26 cellular contexts compared by ENCODE assay signal in the genomic region with DNA sequence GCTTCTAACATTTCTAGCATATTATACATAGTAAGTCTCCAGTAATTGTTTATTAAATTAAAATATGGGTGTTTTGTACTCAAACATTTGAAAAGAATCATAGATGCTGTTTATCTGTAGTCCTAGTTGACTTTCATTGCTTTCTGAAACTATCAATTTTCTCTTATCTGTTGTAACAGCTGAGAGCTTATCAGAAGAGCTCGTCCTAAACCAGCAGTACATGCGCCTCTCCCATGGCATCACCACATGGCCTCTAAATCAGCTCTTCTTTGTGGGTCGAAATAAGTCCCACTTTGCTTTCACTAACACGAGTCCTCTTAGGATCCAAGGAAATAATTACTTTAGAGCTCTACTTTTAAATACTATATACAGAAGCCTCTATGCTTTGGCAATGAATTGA.
"Had no signal": no experiment of that assay in that cellular context is flagged by ENCODE, and none has a peak within 500 bp of the region (broad histone marks: within the 10 kb centered on the region; RNA-seq: fewer than 3 reads in every experiment).

No MANE protein-coding gene starts in this region.

- H3K4me1 ChIP-seq: breast epithelium, right lobe of liver had no signal

- H3K36me3 Mint-ChIP-seq: neural progenitor cell; stimulated activated effector memory CD8-positive, alpha-beta T cell treated with anti-CD3 and anti-CD28 coated beads, Interleukin-12 subunit alpha, Interleukin-12 subunit beta, amount 100 ng/mL, for 72 hours; type B pancreatic cell had no signal

- H3K27ac Mint-ChIP-seq: activated naive CD8-positive, alpha-beta T cell; activated T-cell treated with anti-CD3 and anti-CD28 coated beads, Interleukin-2, amount 50 U/mL, for 24 hours; activated T-helper 17 cell treated with anti-CD3 and anti-CD28 coated beads, Interleukin-2, amount 50 U/mL, for 72 hours; endodermal cell; neural progenitor cell; stimulated activated effector memory CD8-positive, alpha-beta T cell treated with anti-CD3 and anti-CD28 coated beads, Interleukin-12 subunit alpha, Interleukin-12 subunit beta, amount 100 ng/mL, for 72 hours; stimulated activated naive CD8-positive, alpha-beta T cell treated with anti-CD3 and anti-CD28 coated beads, Interleukin-15, amount 100 ng/mL, for 72 hours; type B pancreatic cell had no signal

- H3K4me2 ChIP-seq: neural progenitor cell had no signal

- ATAC-seq: activated T-helper 17 cell treated with anti-CD3 and anti-CD28 coated beads, Interleukin-2, amount 50 U/mL, for 72 hours; left colon; mucosa of descending colon; stimulated activated effector memory CD8-positive, alpha-beta T cell treated with anti-CD3 and anti-CD28 coated beads, Interleukin-12 subunit alpha, Interleukin-12 subunit beta, amount 100 ng/mL, for 72 hours; stimulated activated naive CD8-positive, alpha-beta T cell treated with anti-CD3 and anti-CD28 coated beads, Interleukin-15, amount 100 ng/mL, for 72 hours had no signal

- H3K9me3 ChIP-seq: adrenal gland, breast epithelium, heart right ventricle, mucosa of descending colon, vagina had no signal

- H3K36me3 ChIP-seq: adrenal gland, breast epithelium, heart right ventricle, neural progenitor cell, right lobe of liver, vagina had no signal

- DNase-seq: activated CD4-positive, alpha-beta T cell treated with anti-CD3 and anti-CD28 coated beads for 1 hour; activated CD4-positive, alpha-beta T cell treated with anti-CD3 and anti-CD28 coated beads, Interleukin-2, amount 50 U/mL, for 4 hours; activated CD8-positive, alpha-beta memory T cell treated with anti-CD3 and anti-CD28 coated beads for 24 hours; activated CD8-positive, alpha-beta memory T cell treated with anti-CD3 and anti-CD28 coated beads, Interleukin-2, amount 50 U/mL, for 4 hours; activated naive CD4-positive, alpha-beta T cell; activated T-cell treated with anti-CD3 and anti-CD28 coated beads, Interleukin-2, amount 50 U/mL, for 24 hours; endodermal cell; heart right ventricle; islet precursor cell; left colon; mesenchymal stem cell; mucosa of descending colon; posterior cingulate gyrus; right lobe of liver; stimulated activated CD4-positive, alpha-beta T cell treated with anti-CD3 and anti-CD28 coated beads, Interleukin-2, amount 100 ng/mL, for 24 hours; stimulated activated naive CD8-positive, alpha-beta T cell treated with anti-CD3 and anti-CD28 coated beads, Interleukin-15, amount 100 ng/mL, for 72 hours had no signal

- H3K27me3 ChIP-seq: adrenal gland, breast epithelium, heart right ventricle, neural progenitor cell, right lobe of liver, vagina had no signal

- H3K27ac ChIP-seq: adrenal gland, breast epithelium, coronary artery, neural progenitor cell, right lobe of liver, skin epidermis, vagina had no signal

- H3K27me3 Mint-ChIP-seq: activated naive CD8-positive, alpha-beta T cell; activated T-cell treated with anti-CD3 and anti-CD28 coated beads, Interleukin-2, amount 50 U/mL, for 24 hours; activated T-helper 17 cell treated with anti-CD3 and anti-CD28 coated beads, Interleukin-2, amount 50 U/mL, for 72 hours; stimulated activated naive CD8-positive, alpha-beta T cell treated with anti-CD3 and anti-CD28 coated beads, Interleukin-15, amount 100 ng/mL, for 72 hours; type B pancreatic cell had no signal

- H3K9ac ChIP-seq: neural progenitor cell had no signal

- H3K9me3 Mint-ChIP-seq: activated T-cell treated with anti-CD3 and anti-CD28 coated beads, Interleukin-2, amount 50 U/mL, for 24 hours; endodermal cell; neural progenitor cell; stimulated activated effector memory CD8-positive, alpha-beta T cell treated with anti-CD3 and anti-CD28 coated beads, Interleukin-12 subunit alpha, Interleukin-12 subunit beta, amount 100 ng/mL, for 72 hours; stimulated activated naive CD8-positive, alpha-beta T cell treated with anti-CD3 and anti-CD28 coated beads, Interleukin-15, amount 100 ng/mL, for 72 hours; type B pancreatic cell had no signal

- H2AFZ ChIP-seq: neural progenitor cell had no signal

- H3K4me3 Mint-ChIP-seq: activated naive CD8-positive, alpha-beta T cell; activated T-cell treated with anti-CD3 and anti-CD28 coated beads, Interleukin-2, amount 50 U/mL, for 24 hours; activated T-helper 17 cell treated with anti-CD3 and anti-CD28 coated beads, Interleukin-2, amount 50 U/mL, for 72 hours; endodermal cell; neural progenitor cell; stimulated activated effector memory CD8-positive, alpha-beta T cell treated with anti-CD3 and anti-CD28 coated beads, Interleukin-12 subunit alpha, Interleukin-12 subunit beta, amount 100 ng/mL, for 72 hours; stimulated activated naive CD8-positive, alpha-beta T cell treated with anti-CD3 and anti-CD28 coated beads, Interleukin-15, amount 100 ng/mL, for 72 hours; type B pancreatic cell had no signal

- H3K4me3 ChIP-seq: adrenal gland, breast epithelium, coronary artery, heart right ventricle, mucosa of descending colon, neural progenitor cell, right lobe of liver, skin epidermis, vagina had no signal
